ENCODE assay signal across 14 cellular contexts in the genomic region with DNA sequence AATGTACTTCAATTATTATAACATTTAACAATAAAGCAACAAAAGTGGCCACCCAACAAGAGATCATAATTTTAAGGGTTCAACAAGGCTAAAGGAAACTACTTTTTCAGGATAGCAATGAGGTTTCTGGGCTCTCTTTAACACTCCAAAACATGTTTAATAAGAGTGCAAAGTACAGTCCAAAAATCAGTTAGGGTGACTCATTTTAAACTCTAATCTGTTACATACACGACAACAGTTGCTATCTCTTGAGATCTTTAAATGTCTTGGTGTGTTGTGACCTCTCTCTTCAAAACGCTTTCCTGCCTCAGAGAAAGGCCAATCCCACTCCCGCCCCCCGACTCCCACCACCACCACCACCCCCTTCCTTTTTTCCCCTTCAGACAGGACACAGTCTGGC. TPM values are rescaled to one million over a fixed set of nuclear protein-coding genes. Genes with fewer than 3 reads are reported as not detected.
A peak's percentile ranks its signal among the peaks of the same experiment; 100 is the strongest.
DNase-seq lines count a peak whose midpoint lies in the region; ATAC-seq and TF ChIP-seq lines count a peak whose summit lies in the region.
"Had no signal": no experiment of that assay in that cellular context is flagged by ENCODE, and none has a peak within 500 bp of the region (broad histone marks: within the 10 kb centered on the region; RNA-seq: fewer than 3 reads in every experiment).

No MANE protein-coding gene starts in this region.

- H3K9me3 Mint-ChIP-seq in activated T-helper 17 cell treated with anti-CD3 and anti-CD28 coated beads, Interleukin-2, amount 50 U/mL, for 72 hours: no peaks in the 10 kb centered on the region
- H3K9me3 Mint-ChIP-seq: stimulated activated naive CD8-positive, alpha-beta T cell treated with anti-CD3 and anti-CD28 coated beads, Interleukin-15, Interleukin-2, amounts not matched to agents 100 ng/mL and 50 ng/mL, for 24 hours had no signal

- H3K27ac Mint-ChIP-seq in activated T-helper 17 cell treated with anti-CD3 and anti-CD28 coated beads, Interleukin-2, amount 50 U/mL, for 72 hours: no peak overlapping the region
- H3K27ac Mint-ChIP-seq: stimulated activated naive CD8-positive, alpha-beta T cell treated with anti-CD3 and anti-CD28 coated beads, Interleukin-15, Interleukin-2, amounts not matched to agents 100 ng/mL and 50 ng/mL, for 24 hours had no signal

- TF ChIP-seq CTCF in coronary artery (IDR thresholded peaks at IDR 0.05): no peak
- TF ChIP-seq CTCF in tibial artery (IDR thresholded peaks at IDR 0.05): no peak

- no peak for ATAC-seq in activated T-helper 17 cell treated with anti-CD3 and anti-CD28 coated beads, Interleukin-2, amount 50 U/mL, for 72 hours (replicated peaks)
- ATAC-seq: HCT116, PC-3 had no signal

- intact Hi-C loops in tibial artery (cut with DNase I; ENCODE audit: low total_unique reads): no loop called here

- H3K27ac ChIP-seq in coronary artery (peak overlapping the region; percentile 56 to 69), mesodermal cell (ENCODE audit: low read depth, low read length, severe bottlenecking) (peak overlapping the region; percentile 32), tibial artery (peak overlapping the region; percentile 19 to 32)

- WGBS in mesodermal cell (ENCODE audit: insufficient coverage in 2 of 2), 2 experiments: 100% methylated on average over 1 of the region's 4 CpGs; no CpG with 5 or more reads in 1 of the 2 experiments

- H3K4me1 ChIP-seq in mesodermal cell (ENCODE audit: control insufficient read depth, insufficient read depth, low read length, poor library complexity, severe bottlenecking): no peaks in the 10 kb centered on the region
- peaks cover 0 to 89% (median 39%) of the 10 kb centered on the region in 4 donors for H3K4me1 ChIP-seq in tibial artery

- H3K4me1 Mint-ChIP-seq in activated T-helper 17 cell treated with anti-CD3 and anti-CD28 coated beads, Interleukin-2, amount 50 U/mL, for 72 hours: no peaks in the 10 kb centered on the region

- peaks cover 41% of the 10 kb centered on the region for H3K27me3 Mint-ChIP-seq in activated T-helper 17 cell treated with anti-CD3 and anti-CD28 coated beads, Interleukin-2, amount 50 U/mL, for 72 hours

- H3K36me3 ChIP-seq in mesodermal cell (ENCODE audit: control insufficient read depth, insufficient read depth, low read length) (no peaks in the 10 kb centered on the region), tibial artery (peaks cover 0 to 8% (median 8%) of the 10 kb centered on the region in 3 donors)

- peak overlapping the region; percentile 61 for H3K4me3 ChIP-seq in coronary artery
- H3K4me3 ChIP-seq in mesodermal cell (ENCODE audit: extremely low read depth, insufficient read depth, low read length, poor library complexity, severe bottlenecking): no peak overlapping the region
- no peak overlapping the region for H3K4me3 ChIP-seq in tibial artery

- H3K4me3 Mint-ChIP-seq in activated T-helper 17 cell treated with anti-CD3 and anti-CD28 coated beads, Interleukin-2, amount 50 U/mL, for 72 hours: no peak overlapping the region
- H3K4me3 Mint-ChIP-seq: stimulated activated naive CD8-positive, alpha-beta T cell treated with anti-CD3 and anti-CD28 coated beads, Interleukin-15, Interleukin-2, amounts not matched to agents 100 ng/mL and 50 ng/mL, for 24 hours had no signal

- DNase-seq in NCI-H2196 (lab: John Stamatoyannopoulos, UW; ENCODE audit: unreplicated experiment): peak; percentile 25
- no peak for DNase-seq in NCI-H2196 treated with DMSO at 0.1 percent for 48 hours (lab: John Stamatoyannopoulos, UW; ENCODE audit: unreplicated experiment)
- DNase-seq in coronary artery (ENCODE audit: low spot score): no peak
- DNase-seq in tibial artery: no peak
- DNase-seq in activated CD8-positive, alpha-beta memory T cell treated with anti-CD3 and anti-CD28 coated beads for 24 hours: no peak
- no peak for DNase-seq in SHP77 treated with DMSO at 0.1 percent for 48 hours (lab: John Stamatoyannopoulos, UW)
- DNase-seq: activated CD4-positive, alpha-beta T cell treated with anti-CD3 and anti-CD28 coated beads, Interleukin-2, amount 50 U/mL, for 4 hours; activated gamma-delta T cell; NCI-H226; PC-3 had no signal

- H3K36me3 Mint-ChIP-seq in activated T-helper 17 cell treated with anti-CD3 and anti-CD28 coated beads, Interleukin-2, amount 50 U/mL, for 72 hours (ENCODE audit: low read depth): no peaks in the 10 kb centered on the region

- H3K27me3 ChIP-seq in tibial artery: no peaks in the 10 kb centered on the region

- H3K9me3 ChIP-seq in mesodermal cell (ENCODE audit: control insufficient read depth, low read length) (no peaks in the 10 kb centered on the region), tibial artery (no peaks in the 10 kb centered on the region)

RNA-seq across cellular contexts. Expression of a gene that starts 11.5 kb away (rescaled TPM):
- polyA plus RNA-seq in mesodermal cell (2013, experiment 1 of 2): 1.9 TPM
- polyA plus RNA-seq in mesodermal cell (2013, experiment 2 of 2): 1.7 TPM
- under 1 TPM in 1 of 2 donors, not detected in 1; 0.15 TPM for total RNA-seq in activated T-helper 17 cell treated with anti-CD3 and anti-CD28 coated beads, Interleukin-2, amount 50 U/mL, for 72 hours
